Comparison of ENCODE assay signal across 12 cellular contexts in the genomic region with DNA sequence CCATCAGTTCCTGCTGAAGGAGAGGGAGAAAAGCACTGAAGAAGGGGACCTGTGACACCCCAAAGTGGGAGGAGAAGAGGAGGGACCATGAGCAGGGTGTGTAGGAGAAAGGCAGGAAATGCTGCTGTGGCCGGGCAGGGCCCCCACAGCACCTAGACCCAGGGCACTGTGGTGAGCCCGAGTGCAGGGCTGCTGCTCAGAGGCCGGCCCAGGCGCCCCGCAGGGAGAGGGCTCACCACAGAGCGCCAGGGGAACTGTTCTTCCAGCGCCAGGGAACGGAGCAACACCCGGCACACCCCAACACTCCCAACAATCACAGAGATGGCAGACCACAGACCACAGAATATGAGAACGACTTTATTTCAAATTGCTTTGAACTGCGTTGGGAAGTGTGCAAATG. TPM values are rescaled to one million over a fixed set of nuclear protein-coding genes. Genes with fewer than 3 reads are reported as not detected.
DNase-seq lines count a peak whose midpoint lies in the region; ATAC-seq lines count a peak whose summit lies in the region.
"Not testable (repeated sequence)": the region's sequence is repeated elsewhere in the genome, so short reads cannot be mapped to it uniquely, and the experiment has no call there.
"Had no signal": no experiment of that assay in that cellular context is flagged by ENCODE, and none has a peak within 500 bp of the region (broad histone marks: within the 10 kb centered on the region; RNA-seq: fewer than 3 reads in every experiment).

No MANE protein-coding gene starts in this region.

- H3K27me3 Mint-ChIP-seq in T-helper 17 cell; activated CD8-positive, alpha-beta T cell treated with anti-CD3 and anti-CD28 coated beads, Interleukin-2, amount 10 ng/mL, durations not matched to agents 7 days and 5 days (ENCODE audit: low read depth); activated naive CD4-positive, alpha-beta T cell treated with anti-CD3 and anti-CD28 coated beads, Interleukin-2, amount 50 U/mL, for 24 hours; stimulated activated naive B cell treated with anti-CD40 and anti-IgM and Interleukin-4, amounts not matched to agents 10 μg/mL and 1 μg/mL and 100 μg/mL, for 72 hours: not testable (repeated sequence)

- POLR2A ChIA-PET in activated CD8-positive, alpha-beta T cell treated with anti-CD3 and anti-CD28 coated beads, Interleukin-2, amount 10 ng/mL, durations not matched to agents 7 days and 5 days (lab: Charles Lee): not testable (repeated sequence)

- H3K4me3 Mint-ChIP-seq in T-helper 17 cell: peak overlapping the region; percentile 87
- H3K4me3 Mint-ChIP-seq in activated CD8-positive, alpha-beta T cell treated with anti-CD3 and anti-CD28 coated beads, Interleukin-2, amount 10 ng/mL, durations not matched to agents 7 days and 5 days: peak overlapping the region; percentile 72
- H3K4me3 Mint-ChIP-seq in activated naive CD4-positive, alpha-beta T cell treated with anti-CD3 and anti-CD28 coated beads, Interleukin-2, amount 50 U/mL, for 24 hours: peak overlapping the region; percentile 58
- peak overlapping the region; percentile 0 to 11 for H3K4me3 Mint-ChIP-seq in stimulated activated naive B cell treated with anti-CD40 and anti-IgM and Interleukin-4, amounts not matched to agents 10 μg/mL and 1 μg/mL and 100 μg/mL, for 72 hours

- H3K27ac Mint-ChIP-seq in T-helper 17 cell: peak overlapping the region; percentile 92
- peak overlapping the region; percentile 89 for H3K27ac Mint-ChIP-seq in activated CD8-positive, alpha-beta T cell treated with anti-CD3 and anti-CD28 coated beads, Interleukin-2, amount 10 ng/mL, durations not matched to agents 7 days and 5 days
- H3K27ac Mint-ChIP-seq in activated naive CD4-positive, alpha-beta T cell treated with anti-CD3 and anti-CD28 coated beads, Interleukin-2, amount 50 U/mL, for 24 hours: peak overlapping the region; percentile 78
- H3K27ac Mint-ChIP-seq in stimulated activated naive B cell treated with anti-CD40 and anti-IgM and Interleukin-4, amounts not matched to agents 10 μg/mL and 1 μg/mL and 100 μg/mL, for 72 hours: not testable (repeated sequence)

- peak; percentile 18 for DNase-seq in Daoy (ENCODE audit: low read depth)
- DNase-seq in M059J (ENCODE audit: low read depth): peak; percentile 14
- DNase-seq in T-helper 17 cell; stimulated activated naive B cell treated with anti-CD40 and anti-IgM and Interleukin-4, amounts not matched to agents 10 μg/mL and 1 μg/mL and 100 μg/mL, for 72 hours: not testable (repeated sequence)
- DNase-seq in activated CD8-positive, alpha-beta T cell treated with anti-CD3 and anti-CD28 coated beads, Interleukin-2, amount 10 ng/mL, durations not matched to agents 7 days and 5 days: peak; percentile 55
- peak; percentile 69 for DNase-seq in cardiac septum (ENCODE audit: low spot score)

- H3K4me1 Mint-ChIP-seq in T-helper 17 cell: not testable (repeated sequence)
- peaks cover 31% of the 10 kb centered on the region for H3K4me1 Mint-ChIP-seq in activated CD8-positive, alpha-beta T cell treated with anti-CD3 and anti-CD28 coated beads, Interleukin-2, amount 10 ng/mL, durations not matched to agents 7 days and 5 days (ENCODE audit: low read depth)
- peaks cover 14% of the 10 kb centered on the region for H3K4me1 Mint-ChIP-seq in activated naive CD4-positive, alpha-beta T cell treated with anti-CD3 and anti-CD28 coated beads, Interleukin-2, amount 50 U/mL, for 24 hours
- peaks cover 19 to 21% of the 10 kb centered on the region in 2 donors for H3K4me1 Mint-ChIP-seq in stimulated activated naive B cell treated with anti-CD40 and anti-IgM and Interleukin-4, amounts not matched to agents 10 μg/mL and 1 μg/mL and 100 μg/mL, for 72 hours

- intact Hi-C loops in cardiac septum (cut with DNase I): not testable (repeated sequence)

- H3K9me3 Mint-ChIP-seq in activated CD8-positive, alpha-beta T cell treated with anti-CD3 and anti-CD28 coated beads, Interleukin-2, amount 10 ng/mL, durations not matched to agents 7 days and 5 days (ENCODE audit: insufficient read depth); activated naive CD4-positive, alpha-beta T cell treated with anti-CD3 and anti-CD28 coated beads, Interleukin-2, amount 50 U/mL, for 24 hours; stimulated activated naive B cell treated with anti-CD40 and anti-IgM and Interleukin-4, amounts not matched to agents 10 μg/mL and 1 μg/mL and 100 μg/mL, for 72 hours: not testable (repeated sequence)

- H3K9me3 ChIP-seq in T-helper 17 cell (ENCODE audit: control insufficient read depth, low read length, poor library complexity, severe bottlenecking): not testable (repeated sequence)

- CTCF ChIA-PET in activated CD8-positive, alpha-beta T cell treated with anti-CD3 and anti-CD28 coated beads, Interleukin-2, amount 10 ng/mL, durations not matched to agents 7 days and 5 days (lab: Charles Lee): not testable (repeated sequence)

- peak; percentile 47 for ATAC-seq in T-helper 17 cell
- ATAC-seq in activated CD8-positive, alpha-beta T cell treated with anti-CD3 and anti-CD28 coated beads, Interleukin-2, amount 10 ng/mL, durations not matched to agents 7 days and 5 days: peak; percentile 54
- ATAC-seq in stimulated activated naive B cell treated with anti-CD40 and anti-IgM and Interleukin-4, amounts not matched to agents 10 μg/mL and 1 μg/mL and 100 μg/mL, for 72 hours (replicated peaks): peak; percentile 7 to 28

- H3K36me3 Mint-ChIP-seq in T-helper 17 cell (ENCODE audit: low read depth); activated CD8-positive, alpha-beta T cell treated with anti-CD3 and anti-CD28 coated beads, Interleukin-2, amount 10 ng/mL, durations not matched to agents 7 days and 5 days (ENCODE audit: low read depth); activated naive CD4-positive, alpha-beta T cell treated with anti-CD3 and anti-CD28 coated beads, Interleukin-2, amount 50 U/mL, for 24 hours; stimulated activated naive B cell treated with anti-CD40 and anti-IgM and Interleukin-4, amounts not matched to agents 10 μg/mL and 1 μg/mL and 100 μg/mL, for 72 hours: not testable (repeated sequence)

RNA-seq across cellular contexts. Expression of gene CXCR3, which starts 44.3 kb away (rescaled TPM):
- total RNA-seq in Daoy (2014; rRNA removed; shearing (Covaris generic)): not detected in 2 replicates
- total RNA-seq in M059J (2014; rRNA removed; shearing (Covaris generic)): 0.30 TPM in 1 of 2 replicates, not detected in the other
- total RNA-seq in T-helper 17 cell: 1 to 10 TPM; 3.1 to 5.8 TPM
- total RNA-seq in activated CD8-positive, alpha-beta T cell treated with anti-CD3 and anti-CD28 coated beads, Interleukin-2, amount 10 ng/mL, durations not matched to agents 7 days and 5 days: 100 to 1,000 TPM; 141 to 145 TPM
- 0.13 TPM for total RNA-seq in cardiac septum
- total RNA-seq: Caco-2, G401, NCI-H460 had no signal

RNA-seq across cellular contexts. Expression of gene CXorf49, which starts 55.4 kb away (rescaled TPM):
- 0.57 TPM in 1 of 2 replicates, not detected in the other for total RNA-seq in Daoy (2014; rRNA removed; shearing (Covaris generic))
- not detected in 2 replicates for total RNA-seq in M059J (2014; rRNA removed; shearing (Covaris generic))
- not detected for total RNA-seq in T-helper 17 cell
- not detected for total RNA-seq in activated CD8-positive, alpha-beta T cell treated with anti-CD3 and anti-CD28 coated beads, Interleukin-2, amount 10 ng/mL, durations not matched to agents 7 days and 5 days
- not detected for total RNA-seq in cardiac septum
- total RNA-seq: Caco-2, G401, NCI-H460, Peyer's patch, Right ventricle myocardium superior had no signal

Comparison
In these comparisons a context has a peak if more than half of its experiments do, and no peak if none do; other contexts are left out.
1. H3K4me3 Mint-ChIP-seq: peak in every context shown above with its lines; median percentile 87 in T-helper 17 cell; 72 in activated CD8-positive, alpha-beta T cell treated with anti-CD3 and anti-CD28 coated beads, Interleukin-2, amount 10 ng/mL, durations not matched to agents 7 days and 5 days; 58 in activated naive CD4-positive, alpha-beta T cell treated with anti-CD3 and anti-CD28 coated beads, Interleukin-2, amount 50 U/mL, for 24 hours; 6 in stimulated activated naive B cell treated with anti-CD40 and anti-IgM and Interleukin-4, amounts not matched to agents 10 μg/mL and 1 μg/mL and 100 μg/mL, for 72 hours.
2. RNA of gene CXCR3, which starts 44.3 kb away (total RNA-seq): 141 to 145 TPM in activated CD8-positive, alpha-beta T cell treated with anti-CD3 and anti-CD28 coated beads, Interleukin-2, amount 10 ng/mL, durations not matched to agents 7 days and 5 days; 3.1 to 5.8 TPM in T-helper 17 cell, 0.13 TPM in cardiac septum (single experiment), not detected in Daoy and 0.30 TPM in M059J; every median in the first group is over 10 times any median in the second.
3. Peak in every context shown above with its lines, with median percentiles within 50 percentile points of each other: ATAC-seq.